In genomic region chr15:66702770-66703539, GRCh38 we compare ENCODE assay signal across 1 cellular context.
TF ChIP-seq lines count a peak whose summit lies in the region.

No MANE protein-coding gene starts in this region.

TF ChIP-seq in IMR-90, 13 proteins besides CTCF, POLR2A, EP300 and RAD21 (continued from another document):
- no peak for TF ChIP-seq USF2 (IDR thresholded peaks at IDR 0.05; ENCODE audit: low read depth, low read length)
